In the genomic region with DNA sequence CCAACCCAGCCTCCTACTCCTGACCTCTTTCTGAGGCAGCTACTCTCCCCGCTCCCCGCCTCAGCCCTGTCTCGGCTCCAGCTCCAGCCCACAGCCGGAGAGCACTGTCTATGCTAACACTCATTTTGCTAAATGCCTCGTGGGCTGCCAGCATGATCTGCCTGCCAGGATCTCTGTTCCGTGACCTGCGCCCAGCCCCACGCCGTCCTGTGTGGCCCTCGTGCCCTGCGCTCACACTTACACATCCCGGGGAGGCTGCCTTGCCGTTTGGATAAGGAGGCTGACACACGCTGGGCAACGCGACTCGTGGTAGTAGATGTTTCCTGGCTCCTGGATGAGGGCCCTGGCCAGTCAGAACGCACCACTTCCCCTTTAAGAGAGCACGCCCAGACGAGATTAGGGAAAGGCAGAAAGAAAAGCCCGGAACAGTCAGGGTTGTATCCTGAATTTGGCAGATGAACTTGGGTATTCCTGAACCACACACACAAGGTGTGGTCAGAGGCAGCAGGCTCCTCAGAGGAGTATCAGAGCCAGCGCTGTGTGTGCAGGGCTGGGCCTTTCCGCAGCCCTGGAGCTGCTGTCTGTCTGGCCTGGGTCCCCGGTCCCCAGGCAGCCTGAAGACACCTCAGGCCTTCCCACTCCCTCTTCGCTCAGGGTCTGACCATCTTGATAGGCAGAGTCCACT, we compare ENCODE assay signal across 1 cellular context.
TF ChIP-seq lines count a peak whose summit lies in the region.

No MANE protein-coding gene starts in this region.

TF ChIP-seq in K562, 482 proteins besides CTCF, POLR2A, EP300 and RAD21 (continued from another document and continues in another):
- TF ChIP-seq, protein P1, sequence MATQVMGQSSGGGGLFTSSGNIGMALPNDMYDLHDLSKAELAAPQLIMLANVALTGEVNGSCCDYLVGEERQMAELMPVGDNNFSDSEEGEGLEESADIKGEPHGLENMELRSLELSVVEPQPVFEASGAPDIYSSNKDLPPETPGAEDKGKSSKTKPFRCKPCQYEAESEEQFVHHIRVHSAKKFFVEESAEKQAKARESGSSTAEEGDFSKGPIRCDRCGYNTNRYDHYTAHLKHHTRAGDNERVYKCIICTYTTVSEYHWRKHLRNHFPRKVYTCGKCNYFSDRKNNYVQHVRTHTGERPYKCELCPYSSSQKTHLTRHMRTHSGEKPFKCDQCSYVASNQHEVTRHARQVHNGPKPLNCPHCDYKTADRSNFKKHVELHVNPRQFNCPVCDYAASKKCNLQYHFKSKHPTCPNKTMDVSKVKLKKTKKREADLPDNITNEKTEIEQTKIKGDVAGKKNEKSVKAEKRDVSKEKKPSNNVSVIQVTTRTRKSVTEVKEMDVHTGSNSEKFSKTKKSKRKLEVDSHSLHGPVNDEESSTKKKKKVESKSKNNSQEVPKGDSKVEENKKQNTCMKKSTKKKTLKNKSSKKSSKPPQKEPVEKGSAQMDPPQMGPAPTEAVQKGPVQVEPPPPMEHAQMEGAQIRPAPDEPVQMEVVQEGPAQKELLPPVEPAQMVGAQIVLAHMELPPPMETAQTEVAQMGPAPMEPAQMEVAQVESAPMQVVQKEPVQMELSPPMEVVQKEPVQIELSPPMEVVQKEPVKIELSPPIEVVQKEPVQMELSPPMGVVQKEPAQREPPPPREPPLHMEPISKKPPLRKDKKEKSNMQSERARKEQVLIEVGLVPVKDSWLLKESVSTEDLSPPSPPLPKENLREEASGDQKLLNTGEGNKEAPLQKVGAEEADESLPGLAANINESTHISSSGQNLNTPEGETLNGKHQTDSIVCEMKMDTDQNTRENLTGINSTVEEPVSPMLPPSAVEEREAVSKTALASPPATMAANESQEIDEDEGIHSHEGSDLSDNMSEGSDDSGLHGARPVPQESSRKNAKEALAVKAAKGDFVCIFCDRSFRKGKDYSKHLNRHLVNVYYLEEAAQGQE (CRISPR knock-in tag; IDR thresholded peaks at IDR 0.05; ENCODE audit: low read depth), result 0 out of 2 replicates have a peak, but pooled peaks have one; percentile 17
- TF ChIP-seq HCFC1 (IDR thresholded peaks at IDR 0.05; ENCODE audit: low read depth, low read length) (no peak), SRF (CRISPR knock-in tag; IDR thresholded peaks at IDR 0.05) (no peak), MTA3 (IDR thresholded peaks at IDR 0.05; ENCODE audit: borderline replicate concordance) (peak; percentile 49; the same call in 1 of the 2 replicates), ZNF764 (CRISPR knock-in tag; IDR thresholded peaks at IDR 0.05; ENCODE audit: low read depth) (no peak), TFAM (CRISPR knock-in tag; conservative IDR thresholded peaks at IDR 0.05) (no peak), ZNF143 (CRISPR knock-in tag; IDR thresholded peaks at IDR 0.05) (no peak), KHSRP (IDR thresholded peaks at IDR 0.05) (no peak), PRMT5 (CRISPR knock-in tag; IDR thresholded peaks at IDR 0.05) (no peak), KDM2B (CRISPR knock-in tag; IDR thresholded peaks at IDR 0.05) (no peak), RBM34 (IDR thresholded peaks at IDR 0.05; ENCODE audit: borderline replicate concordance, insufficient read depth, low read length) (no peak), SRSF1 (IDR thresholded peaks at IDR 0.05; ENCODE audit: low read depth, low read length) (no peak), RBBP5 (IDR thresholded peaks at IDR 0.05; ENCODE audit: borderline replicate concordance, insufficient read depth, low read length, poor library complexity, severe bottlenecking) (no peak), XRCC5 (IDR thresholded peaks at IDR 0.05; ENCODE audit: low read depth, low read length) (no peak), ZKSCAN8 (CRISPR knock-in tag; IDR thresholded peaks at IDR 0.05) (no peak), MED1 (CRISPR knock-in tag; IDR thresholded peaks at IDR 0.05; ENCODE audit: borderline replicate concordance) (no peak), SREBF1 (IDR thresholded peaks at IDR 0.05; ENCODE audit: borderline replicate concordance, low read depth, low read length) (no peak), SIN3B (IDR thresholded peaks at IDR 0.05; ENCODE audit: low read depth) (no peak), NFIC (IDR thresholded peaks at IDR 0.05) (no peak), CEBPB (tag; IDR thresholded peaks at IDR 0.05) (no peak), SMAD2 (IDR thresholded peaks at IDR 0.05; ENCODE audit: low read depth, low read length) (no peak), CBX2 (IDR thresholded peaks at IDR 0.05; ENCODE audit: insufficient read depth, low read length, poor library complexity, severe bottlenecking) (no peak), CHD4 (IDR thresholded peaks at IDR 0.05; ENCODE audit: insufficient read depth, insufficient replicate concordance, low read depth, low read length, poor library complexity, severe bottlenecking) (no peak), ADNP (tag; IDR thresholded peaks at IDR 0.05) (no peak), NFE2 (IDR thresholded peaks at IDR 0.05; ENCODE audit: low read depth) (no peak), POLR2AphosphoS2 (IDR thresholded peaks at IDR 0.05; ENCODE audit: low read length) (no peak), ZC3H11A (IDR thresholded peaks at IDR 0.05; ENCODE audit: low read depth, low read length) (no peak), ZBTB7A (IDR thresholded peaks at IDR 0.05; ENCODE audit: borderline replicate concordance, control insufficient read depth, low read depth, low read length) (no peak)
- TF ChIP-seq, protein P2, sequence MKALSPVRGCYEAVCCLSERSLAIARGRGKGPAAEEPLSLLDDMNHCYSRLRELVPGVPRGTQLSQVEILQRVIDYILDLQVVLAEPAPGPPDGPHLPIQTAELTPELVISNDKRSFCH (CRISPR knock-in tag; IDR thresholded peaks at IDR 0.05), result no peak
- TF ChIP-seq, protein P2 (tag; IDR thresholded peaks at IDR 0.05), result no peak
- TF ChIP-seq, protein P3, sequence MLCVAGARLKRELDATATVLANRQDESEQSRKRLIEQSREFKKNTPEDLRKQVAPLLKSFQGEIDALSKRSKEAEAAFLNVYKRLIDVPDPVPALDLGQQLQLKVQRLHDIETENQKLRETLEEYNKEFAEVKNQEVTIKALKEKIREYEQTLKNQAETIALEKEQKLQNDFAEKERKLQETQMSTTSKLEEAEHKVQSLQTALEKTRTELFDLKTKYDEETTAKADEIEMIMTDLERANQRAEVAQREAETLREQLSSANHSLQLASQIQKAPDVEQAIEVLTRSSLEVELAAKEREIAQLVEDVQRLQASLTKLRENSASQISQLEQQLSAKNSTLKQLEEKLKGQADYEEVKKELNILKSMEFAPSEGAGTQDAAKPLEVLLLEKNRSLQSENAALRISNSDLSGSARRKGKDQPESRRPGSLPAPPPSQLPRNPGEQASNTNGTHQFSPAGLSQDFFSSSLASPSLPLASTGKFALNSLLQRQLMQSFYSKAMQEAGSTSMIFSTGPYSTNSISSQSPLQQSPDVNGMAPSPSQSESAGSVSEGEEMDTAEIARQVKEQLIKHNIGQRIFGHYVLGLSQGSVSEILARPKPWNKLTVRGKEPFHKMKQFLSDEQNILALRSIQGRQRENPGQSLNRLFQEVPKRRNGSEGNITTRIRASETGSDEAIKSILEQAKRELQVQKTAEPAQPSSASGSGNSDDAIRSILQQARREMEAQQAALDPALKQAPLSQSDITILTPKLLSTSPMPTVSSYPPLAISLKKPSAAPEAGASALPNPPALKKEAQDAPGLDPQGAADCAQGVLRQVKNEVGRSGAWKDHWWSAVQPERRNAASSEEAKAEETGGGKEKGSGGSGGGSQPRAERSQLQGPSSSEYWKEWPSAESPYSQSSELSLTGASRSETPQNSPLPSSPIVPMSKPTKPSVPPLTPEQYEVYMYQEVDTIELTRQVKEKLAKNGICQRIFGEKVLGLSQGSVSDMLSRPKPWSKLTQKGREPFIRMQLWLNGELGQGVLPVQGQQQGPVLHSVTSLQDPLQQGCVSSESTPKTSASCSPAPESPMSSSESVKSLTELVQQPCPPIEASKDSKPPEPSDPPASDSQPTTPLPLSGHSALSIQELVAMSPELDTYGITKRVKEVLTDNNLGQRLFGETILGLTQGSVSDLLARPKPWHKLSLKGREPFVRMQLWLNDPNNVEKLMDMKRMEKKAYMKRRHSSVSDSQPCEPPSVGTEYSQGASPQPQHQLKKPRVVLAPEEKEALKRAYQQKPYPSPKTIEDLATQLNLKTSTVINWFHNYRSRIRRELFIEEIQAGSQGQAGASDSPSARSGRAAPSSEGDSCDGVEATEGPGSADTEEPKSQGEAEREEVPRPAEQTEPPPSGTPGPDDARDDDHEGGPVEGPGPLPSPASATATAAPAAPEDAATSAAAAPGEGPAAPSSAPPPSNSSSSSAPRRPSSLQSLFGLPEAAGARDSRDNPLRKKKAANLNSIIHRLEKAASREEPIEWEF (CRISPR knock-in tag; IDR thresholded peaks at IDR 0.05), result no peak
- TF ChIP-seq, protein P4, sequence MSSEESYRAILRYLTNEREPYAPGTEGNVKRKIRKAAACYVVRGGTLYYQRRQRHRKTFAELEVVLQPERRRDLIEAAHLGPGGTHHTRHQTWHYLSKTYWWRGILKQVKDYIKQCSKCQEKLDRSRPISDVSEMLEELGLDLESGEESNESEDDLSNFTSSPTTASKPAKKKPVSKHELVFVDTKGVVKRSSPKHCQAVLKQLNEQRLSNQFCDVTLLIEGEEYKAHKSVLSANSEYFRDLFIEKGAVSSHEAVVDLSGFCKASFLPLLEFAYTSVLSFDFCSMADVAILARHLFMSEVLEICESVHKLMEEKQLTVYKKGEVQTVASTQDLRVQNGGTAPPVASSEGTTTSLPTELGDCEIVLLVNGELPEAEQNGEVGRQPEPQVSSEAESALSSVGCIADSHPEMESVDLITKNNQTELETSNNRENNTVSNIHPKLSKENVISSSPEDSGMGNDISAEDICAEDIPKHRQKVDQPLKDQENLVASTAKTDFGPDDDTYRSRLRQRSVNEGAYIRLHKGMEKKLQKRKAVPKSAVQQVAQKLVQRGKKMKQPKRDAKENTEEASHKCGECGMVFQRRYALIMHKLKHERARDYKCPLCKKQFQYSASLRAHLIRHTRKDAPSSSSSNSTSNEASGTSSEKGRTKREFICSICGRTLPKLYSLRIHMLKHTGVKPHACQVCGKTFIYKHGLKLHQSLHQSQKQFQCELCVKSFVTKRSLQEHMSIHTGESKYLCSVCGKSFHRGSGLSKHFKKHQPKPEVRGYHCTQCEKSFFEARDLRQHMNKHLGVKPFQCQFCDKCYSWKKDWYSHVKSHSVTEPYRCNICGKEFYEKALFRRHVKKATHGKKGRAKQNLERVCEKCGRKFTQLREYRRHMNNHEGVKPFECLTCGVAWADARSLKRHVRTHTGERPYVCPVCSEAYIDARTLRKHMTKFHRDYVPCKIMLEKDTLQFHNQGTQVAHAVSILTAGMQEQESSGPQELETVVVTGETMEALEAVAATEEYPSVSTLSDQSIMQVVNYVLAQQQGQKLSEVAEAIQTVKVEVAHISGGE (CRISPR knock-in tag; IDR thresholded peaks at IDR 0.05), result no peak
- TF ChIP-seq, protein P5, sequence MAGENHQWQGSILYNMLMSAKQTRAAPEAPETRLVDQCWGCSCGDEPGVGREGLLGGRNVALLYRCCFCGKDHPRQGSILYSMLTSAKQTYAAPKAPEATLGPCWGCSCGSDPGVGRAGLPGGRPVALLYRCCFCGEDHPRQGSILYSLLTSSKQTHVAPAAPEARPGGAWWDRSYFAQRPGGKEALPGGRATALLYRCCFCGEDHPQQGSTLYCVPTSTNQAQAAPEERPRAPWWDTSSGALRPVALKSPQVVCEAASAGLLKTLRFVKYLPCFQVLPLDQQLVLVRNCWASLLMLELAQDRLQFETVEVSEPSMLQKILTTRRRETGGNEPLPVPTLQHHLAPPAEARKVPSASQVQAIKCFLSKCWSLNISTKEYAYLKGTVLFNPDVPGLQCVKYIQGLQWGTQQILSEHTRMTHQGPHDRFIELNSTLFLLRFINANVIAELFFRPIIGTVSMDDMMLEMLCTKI (IDR thresholded peaks at IDR 0.05; ENCODE audit: partially characterized antibody), result no peak
- TF ChIP-seq, protein P6, sequence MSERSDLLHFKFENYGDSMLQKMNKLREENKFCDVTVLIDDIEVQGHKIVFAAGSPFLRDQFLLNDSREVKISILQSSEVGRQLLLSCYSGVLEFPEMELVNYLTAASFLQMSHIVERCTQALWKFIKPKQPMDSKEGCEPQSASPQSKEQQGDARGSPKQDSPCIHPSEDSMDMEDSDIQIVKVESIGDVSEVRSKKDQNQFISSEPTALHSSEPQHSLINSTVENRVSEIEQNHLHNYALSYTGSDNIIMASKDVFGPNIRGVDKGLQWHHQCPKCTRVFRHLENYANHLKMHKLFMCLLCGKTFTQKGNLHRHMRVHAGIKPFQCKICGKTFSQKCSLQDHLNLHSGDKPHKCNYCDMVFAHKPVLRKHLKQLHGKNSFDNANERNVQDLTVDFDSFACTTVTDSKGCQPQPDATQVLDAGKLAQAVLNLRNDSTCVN (CRISPR knock-in tag; IDR thresholded peaks at IDR 0.05), result no peak
- TF ChIP-seq, protein P7, sequence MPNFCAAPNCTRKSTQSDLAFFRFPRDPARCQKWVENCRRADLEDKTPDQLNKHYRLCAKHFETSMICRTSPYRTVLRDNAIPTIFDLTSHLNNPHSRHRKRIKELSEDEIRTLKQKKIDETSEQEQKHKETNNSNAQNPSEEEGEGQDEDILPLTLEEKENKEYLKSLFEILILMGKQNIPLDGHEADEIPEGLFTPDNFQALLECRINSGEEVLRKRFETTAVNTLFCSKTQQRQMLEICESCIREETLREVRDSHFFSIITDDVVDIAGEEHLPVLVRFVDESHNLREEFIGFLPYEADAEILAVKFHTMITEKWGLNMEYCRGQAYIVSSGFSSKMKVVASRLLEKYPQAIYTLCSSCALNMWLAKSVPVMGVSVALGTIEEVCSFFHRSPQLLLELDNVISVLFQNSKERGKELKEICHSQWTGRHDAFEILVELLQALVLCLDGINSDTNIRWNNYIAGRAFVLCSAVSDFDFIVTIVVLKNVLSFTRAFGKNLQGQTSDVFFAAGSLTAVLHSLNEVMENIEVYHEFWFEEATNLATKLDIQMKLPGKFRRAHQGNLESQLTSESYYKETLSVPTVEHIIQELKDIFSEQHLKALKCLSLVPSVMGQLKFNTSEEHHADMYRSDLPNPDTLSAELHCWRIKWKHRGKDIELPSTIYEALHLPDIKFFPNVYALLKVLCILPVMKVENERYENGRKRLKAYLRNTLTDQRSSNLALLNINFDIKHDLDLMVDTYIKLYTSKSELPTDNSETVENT (CRISPR knock-in tag; IDR thresholded peaks at IDR 0.05), result no peak
- TF ChIP-seq, protein P8, sequence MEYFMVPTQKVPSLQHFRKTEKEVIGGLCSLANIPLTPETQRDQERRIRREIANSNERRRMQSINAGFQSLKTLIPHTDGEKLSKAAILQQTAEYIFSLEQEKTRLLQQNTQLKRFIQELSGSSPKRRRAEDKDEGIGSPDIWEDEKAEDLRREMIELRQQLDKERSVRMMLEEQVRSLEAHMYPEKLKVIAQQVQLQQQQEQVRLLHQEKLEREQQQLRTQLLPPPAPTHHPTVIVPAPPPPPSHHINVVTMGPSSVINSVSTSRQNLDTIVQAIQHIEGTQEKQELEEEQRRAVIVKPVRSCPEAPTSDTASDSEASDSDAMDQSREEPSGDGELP (CRISPR knock-in tag; IDR thresholded peaks at IDR 0.05; ENCODE audit: borderline replicate concordance), result peak; percentile 72; the same call in 1 of the 2 replicates
- TF ChIP-seq, protein P9, sequence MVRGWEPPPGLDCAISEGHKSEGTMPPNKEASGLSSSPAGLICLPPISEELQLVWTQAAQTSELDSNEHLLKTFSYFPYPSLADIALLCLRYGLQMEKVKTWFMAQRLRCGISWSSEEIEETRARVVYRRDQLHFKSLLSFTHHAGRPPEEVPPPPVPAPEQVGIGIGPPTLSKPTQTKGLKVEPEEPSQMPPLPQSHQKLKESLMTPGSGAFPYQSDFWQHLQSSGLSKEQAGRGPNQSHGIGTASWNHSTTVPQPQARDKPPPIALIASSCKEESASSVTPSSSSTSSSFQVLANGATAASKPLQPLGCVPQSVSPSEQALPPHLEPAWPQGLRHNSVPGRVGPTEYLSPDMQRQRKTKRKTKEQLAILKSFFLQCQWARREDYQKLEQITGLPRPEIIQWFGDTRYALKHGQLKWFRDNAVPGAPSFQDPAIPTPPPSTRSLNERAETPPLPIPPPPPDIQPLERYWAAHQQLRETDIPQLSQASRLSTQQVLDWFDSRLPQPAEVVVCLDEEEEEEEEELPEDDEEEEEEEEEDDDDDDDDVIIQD (CRISPR knock-in tag; IDR thresholded peaks at IDR 0.05), result no peak
